9 cellular contexts compared by ENCODE assay signal in genomic region chr9:131097259-131097947, GRCh38. TPM values are rescaled to one million over a fixed set of nuclear protein-coding genes. Genes with fewer than 3 reads are reported as not detected.
A peak's percentile ranks its signal among the peaks of the same experiment; 100 is the strongest.
DNase-seq lines count a peak whose midpoint lies in the region; ATAC-seq and TF ChIP-seq lines count a peak whose summit lies in the region.
"Had no signal": no experiment of that assay in that cellular context is flagged by ENCODE, and none has a peak within 500 bp of the region (broad histone marks: within the 10 kb centered on the region; RNA-seq: fewer than 3 reads in every experiment).

No MANE protein-coding gene starts in this region.

- H3K36me3 ChIP-seq in right atrium auricular region (no peaks in the 10 kb centered on the region), muscle layer of duodenum (ENCODE audit: control insufficient read depth in 1 of 2, insufficient read depth in 2 of 2, low read length in 2 of 2) (no peaks in the 10 kb centered on the region), upper lobe of right lung (no peaks in the 10 kb centered on the region)

- H3K4me1 ChIP-seq in right atrium auricular region (peaks cover 0 to 57% of the 10 kb centered on the region in 2 donors), muscle layer of duodenum (ENCODE audit: control insufficient read depth in 1 of 2, insufficient read depth in 2 of 2, low read length in 2 of 2) (peaks cover 0 to 8% of the 10 kb centered on the region in 2 donors), upper lobe of right lung (peaks cover 5% of the 10 kb centered on the region)

- H3K27ac ChIP-seq in right atrium auricular region (peak overlapping the region; percentile 61 to 64), muscle layer of duodenum (ENCODE audit: low read length) (no peak overlapping the region), upper lobe of right lung (no peak overlapping the region)

- no peaks in the 10 kb centered on the region for H3K9me3 Mint-ChIP-seq in chondrocyte (ENCODE audit: low read depth)
- H3K9me3 Mint-ChIP-seq: CD4-positive, CD25-positive, alpha-beta regulatory T cell had no signal

- DNase-seq in right atrium auricular region (ENCODE audit: low spot score) (no peak), Right ventricle myocardium inferior (ENCODE audit: missing footprints) (no peak), chondrocyte (ENCODE audit: low spot score) (no peak), upper lobe of right lung (no peak), SKM-1 treated with dmso at 0.1 percent for 144 hours (lab: John Stamatoyannopoulos, UW; ENCODE audit: unreplicated experiment) (no peak), amygdala (lab: John Stamatoyannopoulos, UW) (no peak)

- H3K4me1 Mint-ChIP-seq in chondrocyte (ENCODE audit: low read depth), result peaks cover 47% of the 10 kb centered on the region

- ATAC-seq in Right ventricle myocardium inferior (no peak), upper lobe of right lung (no peak), HG02798 (IDR thresholded peaks at IDR 0.05; ENCODE audit: poor library complexity, unreplicated experiment) (no peak)

- peaks cover 6% of the 10 kb centered on the region for H3K27me3 Mint-ChIP-seq in chondrocyte (ENCODE audit: low read depth)

- H3K36me3 Mint-ChIP-seq in chondrocyte (ENCODE audit: low read depth), result no peaks in the 10 kb centered on the region
- H3K36me3 Mint-ChIP-seq: CD4-positive, CD25-positive, alpha-beta regulatory T cell had no signal

- H3K27ac Mint-ChIP-seq in chondrocyte (ENCODE audit: unreplicated experiment), result peak overlapping the region; percentile 32
- H3K27ac Mint-ChIP-seq: CD4-positive, CD25-positive, alpha-beta regulatory T cell had no signal

- H3K27me3 ChIP-seq in right atrium auricular region (no peaks in the 10 kb centered on the region), muscle layer of duodenum (ENCODE audit: low read depth, low read length) (peaks cover 18% of the 10 kb centered on the region), upper lobe of right lung (peaks cover 28% of the 10 kb centered on the region)

- H3K4me3 ChIP-seq in right atrium auricular region (peak overlapping the region; percentile 47 to 71), muscle layer of duodenum (ENCODE audit: low read depth in 1 of 2, low read length in 2 of 2) (peak overlapping the region; percentile 42 to 65), upper lobe of right lung (peak overlapping the region; percentile 51)

- H3K9me3 ChIP-seq in right atrium auricular region (no peaks in the 10 kb centered on the region), muscle layer of duodenum (ENCODE audit: control insufficient read depth in 1 of 2, low read length in 2 of 2) (no peaks in the 10 kb centered on the region), upper lobe of right lung (no peaks in the 10 kb centered on the region)

- TF ChIP-seq CTCF in right atrium auricular region (IDR thresholded peaks at IDR 0.05) (no peak), chondrocyte (IDR thresholded peaks at IDR 0.05) (no peak), upper lobe of right lung (IDR thresholded peaks at IDR 0.05) (no peak)

- peak overlapping the region; percentile 71 for H3K4me3 Mint-ChIP-seq in chondrocyte (ENCODE audit: unreplicated experiment)

- intact Hi-C loops in Right ventricle myocardium inferior (cut with DNase I) (no loop called here), upper lobe of right lung (cut with DNase I) (no loop called here)

RNA-seq across cellular contexts. Expression of gene AIF1L, which starts 1.1 kb away (rescaled TPM):
- total RNA-seq in right atrium auricular region, result 10 to 100 TPM; 15.4 to 27.3 TPM
- total RNA-seq in Right ventricle myocardium inferior, result 22.2 TPM
- total RNA-seq in chondrocyte, result 4.1 to 33.1 TPM (median 30.1 TPM) in 3 replicates
- total RNA-seq in upper lobe of right lung, result 12.3 TPM

RNA-seq across cellular contexts. Expression of gene NUP214, which starts 28.0 kb away (rescaled TPM):
- total RNA-seq in right atrium auricular region (10 to 100 TPM; 29.5 to 31.6 TPM), Right ventricle myocardium inferior (20.8 TPM), chondrocyte (32.6 to 48.3 TPM (median 36.0 TPM) in 3 replicates), upper lobe of right lung (52.2 TPM)

Comparison
In these comparisons a context has a peak if more than half of its experiments do, and no peak if none do; other contexts are left out.
1. H3K27ac ChIP-seq: peak in right atrium auricular region (2 of 2); none in muscle layer of duodenum (single experiment) and upper lobe of right lung (single experiment).
2. Peak in every context shown above with its lines, with median percentiles within 50 percentile points of each other: H3K4me3 ChIP-seq.